ENCODE assay signal across 15 cellular contexts in genomic region chr21:38735807-38736206, GRCh38.
A peak's percentile ranks its signal among the peaks of the same experiment; 100 is the strongest.
DNase-seq lines count a peak whose midpoint lies in the region; ATAC-seq and TF ChIP-seq lines count a peak whose summit lies in the region.
"Had no signal": no experiment of that assay in that cellular context is flagged by ENCODE, and none has a peak within 500 bp of the region (broad histone marks: within the 10 kb centered on the region; RNA-seq: fewer than 3 reads in every experiment).

No MANE protein-coding gene starts in this region.

- H4K5ac ChIP-seq in IMR-90 (ENCODE audit: low read depth, low read length), result no peak overlapping the region

- H2BK20ac ChIP-seq in IMR-90 (ENCODE audit: low read depth, low read length), result 0 out of 2 replicates have a peak overlapping the region, but pooled peaks have one; percentile 6

- H2BK5ac ChIP-seq in IMR-90 (ENCODE audit: low read depth, low read length, poor library complexity, severe bottlenecking) (no peak overlapping the region), mesenchymal stem cell (ENCODE audit: low read depth, low read length, poor library complexity, severe bottlenecking) (no peak overlapping the region)

- in situ Hi-C loops in IMR-90 (cut with MboI; ENCODE audit: low sequenced_read_pairs), result loop anchor here (10.0 kb wide), 1 partner anchor 389 kb away; no protein-coding TSS in a partner anchor

- H3K4me1 ChIP-seq in IMR-90 (ENCODE audit: control insufficient read depth, insufficient read depth, low read length) (no peaks in the 10 kb centered on the region), colonic mucosa (peaks cover 11% of the 10 kb centered on the region), mesenchymal stem cell (ENCODE audit: control insufficient read depth, insufficient read depth, low read depth, low read length) (peaks cover 2% of the 10 kb centered on the region), spleen (peaks cover 3 to 33% (median 21%) of the 10 kb centered on the region in 6 donors), upper lobe of left lung (peaks cover 6 to 20% (median 11%) of the 10 kb centered on the region in 4 donors)

- H4K91ac ChIP-seq in IMR-90 (ENCODE audit: insufficient read depth, low read depth, low read length) (peak overlapping the region; percentile 13; the same call in 1 of the 2 replicates), mesenchymal stem cell (ENCODE audit: low read length) (no peak overlapping the region)

- H4K20me1 ChIP-seq in IMR-90 (ENCODE audit: insufficient read depth, low read length), result no peaks in the 10 kb centered on the region

- H3K9me3 ChIP-seq in IMR-90 (ENCODE audit: control insufficient read depth, insufficient read depth, low read length) (no peaks in the 10 kb centered on the region), colonic mucosa (no peaks in the 10 kb centered on the region), mesenchymal stem cell (ENCODE audit: control insufficient read depth, low read length) (no peaks in the 10 kb centered on the region), spleen (peaks cover 0 to 4% (median 0%) of the 10 kb centered on the region in 8 donors), upper lobe of left lung (no peaks in the 10 kb centered on the region)
- H3K9me3 ChIP-seq: A549 had no signal

- no peak for TF ChIP-seq POLR2A in IMR-90 (IDR thresholded peaks at IDR 0.05; ENCODE audit: low read depth, low read length)
- TF ChIP-seq POLR2A in spleen (IDR thresholded peaks at IDR 0.05), result no peak
- TF ChIP-seq POLR2A in upper lobe of left lung (IDR thresholded peaks at IDR 0.05), result no peak

- TF ChIP-seq CTCF in IMR-90 (conservative IDR thresholded peaks at IDR 0.05; ENCODE audit: low read depth, low read length) (no peak), colonic mucosa (IDR thresholded peaks at IDR 0.05) (no peak), spleen (IDR thresholded peaks at IDR 0.05 in 8 of 11, conservative IDR thresholded peaks at IDR 0.05 in 3 of 11) (no peak), upper lobe of left lung (IDR thresholded peaks at IDR 0.05) (no peak)

- H3K14ac ChIP-seq in IMR-90 (replicated peaks; ENCODE audit: low read depth, low read length), result 0 out of 2 replicates have a peak overlapping the region, but pooled peaks have one; percentile 42
- H3K14ac ChIP-seq in mesenchymal stem cell (ENCODE audit: low read length in 2 of 2), result no peak overlapping the region

- DNase-seq in IMR-90, result no peak
- DNase-seq in colonic mucosa, result no peak
- DNase-seq in mesenchymal stem cell, result no peak
- no peak for DNase-seq in spleen
- DNase-seq in DMS53 (lab: John Stamatoyannopoulos, UW), result no peak
- no peak for DNase-seq in upper lobe of left lung
- DNase-seq in LoVo (ENCODE audit: low spot score), result no peak
- DNase-seq: CD4-positive, CD25-positive, alpha-beta regulatory T cell; DMS 273 treated with DMSO at 0.1 percent for 48 hours; DMS79; GM23248; H7; KG1 had no signal

- no peak overlapping the region for H3K4me3 ChIP-seq in IMR-90 (ENCODE audit: insufficient read depth, low read depth, low read length)
- H3K4me3 ChIP-seq in colonic mucosa, result no peak overlapping the region
- H3K4me3 ChIP-seq in mesenchymal stem cell (ENCODE audit: insufficient read depth in 1 of 2, low read depth in 1 of 2, low read length in 2 of 2), result no peak overlapping the region
- no peak overlapping the region for H3K4me3 ChIP-seq in spleen
- H3K4me3 ChIP-seq in upper lobe of left lung, result no peak overlapping the region
- H3K4me3 ChIP-seq: A549, GM23248 had no signal

- H3K4ac ChIP-seq in IMR-90 (ENCODE audit: low read depth, low read length) (no peak overlapping the region), mesenchymal stem cell (ENCODE audit: low read depth in 1 of 2, low read length in 2 of 2) (no peak overlapping the region)

- H3K23ac ChIP-seq in IMR-90 (ENCODE audit: low read depth, low read length) (no peak overlapping the region), mesenchymal stem cell (ENCODE audit: low read length in 2 of 2) (no peak overlapping the region)

- BruUV-seq in IMR-90 (replicated peaks; lab: Mats Ljungman, UMichigan), result no TSS peak

- H2BK120ac ChIP-seq in IMR-90 (ENCODE audit: low read depth, low read length), result peak overlapping the region; percentile 17; the same call in 1 of the 2 replicates
- H2BK120ac ChIP-seq in mesenchymal stem cell (ENCODE audit: low read depth, low read length), result no peak overlapping the region

- dilution Hi-C loops in IMR-90 (cut with HindIII; ENCODE audit: low sequenced_read_pairs, unreplicated experiment), result no loop called here

- ATAC-seq in IMR-90 (ENCODE audit: low read depth), result no peak
- ATAC-seq in upper lobe of left lung (ENCODE audit: low FRiP score in 2 of 2), result no peak
- no peak for ATAC-seq in HG03442 (IDR thresholded peaks at IDR 0.05; ENCODE audit: unreplicated experiment)
- ATAC-seq: A549 had no signal

- H2AK5ac ChIP-seq in IMR-90 (ENCODE audit: low read depth, low read length) (0 out of 2 replicates have a peak overlapping the region, but pooled peaks have one; percentile 37), mesenchymal stem cell (ENCODE audit: low read length, severe bottlenecking) (peak overlapping the region; percentile 77)

- H3K9ac ChIP-seq in IMR-90 (ENCODE audit: low read depth, low read length) (no peak overlapping the region), colonic mucosa (ENCODE audit: low read depth in 2 of 2, low read length in 2 of 2) (peak overlapping the region in 1 of 2 donors; percentile 36), mesenchymal stem cell (ENCODE audit: low read length) (no peak overlapping the region)
- H3K9ac ChIP-seq: GM23248 had no signal

- H2BK12ac ChIP-seq in mesenchymal stem cell (ENCODE audit: low read length in 2 of 2), result peak overlapping the region; percentile 14 to 15

- no peak for TF ChIP-seq RAD21 in IMR-90 (IDR thresholded peaks at IDR 0.05; ENCODE audit: low read length)

- TF ChIP-seq EP300 in upper lobe of left lung (IDR thresholded peaks at IDR 0.05), result no peak

- POLR2A ChIA-PET in IMR-90 (lab: Charles Lee; ENCODE audit: unreplicated experiment), result no interaction called here

- H3K18ac ChIP-seq in IMR-90 (ENCODE audit: low read depth, low read length), result no peak overlapping the region
- peak overlapping the region in 1 of 2 experiments; percentile 21 for H3K18ac ChIP-seq in mesenchymal stem cell (ENCODE audit: low read depth in 1 of 2, low read length in 2 of 2)

- no peaks in the 10 kb centered on the region for H3K79me1 ChIP-seq in IMR-90 (ENCODE audit: low read depth in 1 of 2, low read length in 2 of 2)
- H3K79me1 ChIP-seq in mesenchymal stem cell (replicated peaks; ENCODE audit: low read length, poor library complexity, severe bottlenecking), result no peaks in the 10 kb centered on the region

- H3K4me2 ChIP-seq in IMR-90 (ENCODE audit: low read depth, low read length) (no peak overlapping the region), mesenchymal stem cell (ENCODE audit: low read length, poor library complexity, severe bottlenecking) (no peak overlapping the region)
- H3K4me2 ChIP-seq: A549 had no signal

- no peak overlapping the region for H2AK9ac ChIP-seq in IMR-90 (replicated peaks; ENCODE audit: low read depth, low read length, poor library complexity)

- H2AFZ ChIP-seq in IMR-90 (replicated peaks; ENCODE audit: low read length, poor library complexity) (no peak overlapping the region), mesenchymal stem cell (ENCODE audit: low read depth, low read length) (no peak overlapping the region)
- H2AFZ ChIP-seq: GM23248 had no signal

- H2BK15ac ChIP-seq in IMR-90 (ENCODE audit: low read depth, low read length) (peak overlapping the region; percentile 20; the same call in 2 of the 3 replicates), mesenchymal stem cell (ENCODE audit: low read depth, poor library complexity, severe bottlenecking) (no peak overlapping the region)

- H4K8ac ChIP-seq in IMR-90 (ENCODE audit: low read depth in 2 of 2, low read length in 2 of 2), result no peak overlapping the region; a peak in 1 of 4 replicates
- H4K8ac ChIP-seq in mesenchymal stem cell (ENCODE audit: low read length), result no peak overlapping the region

- no peak overlapping the region for H3K27ac ChIP-seq in IMR-90 (ENCODE audit: insufficient read depth, low read length)
- H3K27ac ChIP-seq in colonic mucosa, result peak overlapping the region; percentile 84
- no peak overlapping the region for H3K27ac ChIP-seq in mesenchymal stem cell (ENCODE audit: low read length, poor library complexity, severe bottlenecking)
- peak overlapping the region in 6 of 8 donors; percentile 7 to 88 (median 84) for H3K27ac ChIP-seq in spleen
- H3K27ac ChIP-seq in upper lobe of left lung, result no peak overlapping the region
- H3K27ac ChIP-seq: GM23248 had no signal

- H3K56ac ChIP-seq in IMR-90 (ENCODE audit: extremely low read depth, insufficient read depth, low read length), result no peak overlapping the region

- intact Hi-C loops in IMR-90 (cut with micrococcal nuclease) (loop anchor here (2.0 to 10.0 kb wide), 2 partner anchors 179 to 249 kb away; no protein-coding TSS in a partner anchor), colonic mucosa (cut with DNase I) (loop anchor here (2.0 kb wide), 1 partner anchor 391 kb away; no protein-coding TSS in a partner anchor), spleen (cut with DNase I; ENCODE audit: low total_unique reads) (loop anchor here (2.0 kb wide), 1 partner anchor 401 kb away; no protein-coding TSS in a partner anchor)

- peaks cover 1% of the 10 kb centered on the region; the same call in 1 of the 2 replicates for H3K9me1 ChIP-seq in IMR-90 (ENCODE audit: insufficient read depth, low read length)

- H3K27me3 ChIP-seq in IMR-90 (ENCODE audit: control insufficient read depth, insufficient read depth, low read length) (no peaks in the 10 kb centered on the region; the same call in 1 of the 2 replicates), colonic mucosa (no peaks in the 10 kb centered on the region), mesenchymal stem cell (ENCODE audit: control insufficient read depth in 1 of 2, insufficient read depth in 1 of 2, low read length in 2 of 2) (peaks cover 0 to 9% of the 10 kb centered on the region in 2 experiments), spleen (replicated peaks in 1 of 7) (peaks cover 0 to 17% (median 0%) of the 10 kb centered on the region in 7 donors), upper lobe of left lung (no peaks in the 10 kb centered on the region)

- CTCF ChIA-PET in IMR-90 (lab: Yijun Ruan, JAX), result interaction anchor here (0.6 to 3.3 kb wide), 3 partner anchors 12 to 402 kb away, joined by 3 to 18 read pairs (median 6); no protein-coding TSS in a partner anchor

- H3K36me3 ChIP-seq in IMR-90 (ENCODE audit: control insufficient read depth, insufficient read depth, low read length), result no peaks in the 10 kb centered on the region
- H3K36me3 ChIP-seq in colonic mucosa, result no peaks in the 10 kb centered on the region
- H3K36me3 ChIP-seq in mesenchymal stem cell (ENCODE audit: control insufficient read depth in 1 of 2, insufficient read depth in 2 of 2, low read depth in 1 of 2, low read length in 2 of 2), result no peaks in the 10 kb centered on the region
- H3K36me3 ChIP-seq in spleen, result no peaks in the 10 kb centered on the region
- H3K36me3 ChIP-seq in upper lobe of left lung, result no peaks in the 10 kb centered on the region

TF ChIP-seq in IMR-90, 13 proteins besides CTCF, POLR2A, EP300 and RAD21 (continues in another document):
- no peak for TF ChIP-seq RCOR1 (IDR thresholded peaks at IDR 0.05; ENCODE audit: insufficient replicate concordance, low read length)
- TF ChIP-seq SMC3 (IDR thresholded peaks at IDR 0.05; ENCODE audit: low read depth, low read length), result no peak
- TF ChIP-seq MAFK (IDR thresholded peaks at IDR 0.05; ENCODE audit: low read depth, low read length), result no peak
- no peak for TF ChIP-seq MAZ (IDR thresholded peaks at IDR 0.05; ENCODE audit: borderline replicate concordance, low read depth, low read length)

Comparison
In these comparisons a context has a peak if more than half of its experiments do, and no peak if none do; other contexts are left out.
1. H3K27ac ChIP-seq: peak in colonic mucosa (single experiment) and spleen (6 of 8); none in IMR-90 (single experiment), mesenchymal stem cell (single experiment) and upper lobe of left lung (0 of 4).